ENCODE assay signal across 28 cellular contexts in genomic region chr12:132408001-132408400, GRCh38.
"Had no signal": no experiment of that assay in that cellular context is flagged by ENCODE, and none has a peak within 500 bp of the region (broad histone marks: within the 10 kb centered on the region; RNA-seq: fewer than 3 reads in every experiment).

No MANE protein-coding gene starts in this region.

- H3K36me3 ChIP-seq: left lung, lower lobe of right lung, neural progenitor cell, neutrophil, right atrium auricular region, suprapubic skin, thoracic aorta, tibial artery, upper lobe of right lung had no signal

- ATAC-seq: left colon; left lung; lower lobe of right lung; mucosa of descending colon; naive thymus-derived CD4-positive, alpha-beta T cell; sciatic nerve; stimulated activated naive B cell treated with anti-CD40 and anti-IgM and Interleukin-4, amounts not matched to agents 10 μg/mL and 1 μg/mL and 100 μg/mL, for 72 hours; stimulated activated naive CD8-positive, alpha-beta T cell treated with anti-CD3 and anti-CD28 coated beads, Interleukin-15, Interleukin-2, amounts not matched to agents 100 U/mL and 50 U/mL, for 24 hours; upper lobe of right lung had no signal

- H3K27ac ChIP-seq: left lung, lower lobe of right lung, neural progenitor cell, neutrophil, parathyroid adenoma, right atrium auricular region, skin epidermis, suprapubic skin, thoracic aorta, tibial artery, upper lobe of right lung had no signal

- H3K4me1 ChIP-seq: left lung, lower lobe of right lung, parathyroid adenoma, right atrium auricular region, upper lobe of right lung had no signal

- H3K27me3 ChIP-seq: right atrium auricular region had no signal

- DNase-seq: hypothalamus; immature natural killer cell; kidney; left colon; lower lobe of right lung; midbrain; naive thymus-derived CD4-positive, alpha-beta T cell; nephron progenitor cell; occipital lobe; stimulated activated CD4-positive, alpha-beta T cell treated with anti-CD3 and anti-CD28 coated beads, Interleukin-12 subunit alpha, Interleukin-12 subunit beta, amount 100 ng/mL, for 4 hours; stimulated activated CD4-positive, alpha-beta T cell treated with anti-CD3 and anti-CD28 coated beads, Interleukin-15, amount 100 ng/mL, for 24 hours; stimulated activated CD4-positive, alpha-beta T cell treated with anti-CD3 and anti-CD28 coated beads, Interleukin-2, amount 100 ng/mL, for 24 hours; stimulated activated CD4-positive, alpha-beta T cell treated with anti-CD3 and anti-CD28 coated beads, Interleukin-4, amount 100 ng/mL, for 1 hour; stimulated activated naive B cell treated with anti-CD40 and anti-IgM and Interleukin-4, amounts not matched to agents 10 μg/mL and 1 μg/mL and 100 μg/mL, for 72 hours; stimulated activated naive CD8-positive, alpha-beta T cell treated with anti-CD3 and anti-CD28 coated beads, Interleukin-15, Interleukin-2, amounts not matched to agents 100 U/mL and 50 U/mL, for 24 hours; tibial artery; trophoblast cell; upper lobe of right lung had no signal

- H3K4me3 ChIP-seq: left lung, lower lobe of right lung, mucosa of descending colon, neural progenitor cell, right atrium auricular region, skin epidermis, suprapubic skin, thoracic aorta, tibial artery, upper lobe of right lung had no signal

- H3K9me3 ChIP-seq: left lung, lower lobe of right lung, mucosa of descending colon, neutrophil, right atrium auricular region, suprapubic skin, thoracic aorta, tibial artery, upper lobe of right lung had no signal
